In the genomic region with DNA sequence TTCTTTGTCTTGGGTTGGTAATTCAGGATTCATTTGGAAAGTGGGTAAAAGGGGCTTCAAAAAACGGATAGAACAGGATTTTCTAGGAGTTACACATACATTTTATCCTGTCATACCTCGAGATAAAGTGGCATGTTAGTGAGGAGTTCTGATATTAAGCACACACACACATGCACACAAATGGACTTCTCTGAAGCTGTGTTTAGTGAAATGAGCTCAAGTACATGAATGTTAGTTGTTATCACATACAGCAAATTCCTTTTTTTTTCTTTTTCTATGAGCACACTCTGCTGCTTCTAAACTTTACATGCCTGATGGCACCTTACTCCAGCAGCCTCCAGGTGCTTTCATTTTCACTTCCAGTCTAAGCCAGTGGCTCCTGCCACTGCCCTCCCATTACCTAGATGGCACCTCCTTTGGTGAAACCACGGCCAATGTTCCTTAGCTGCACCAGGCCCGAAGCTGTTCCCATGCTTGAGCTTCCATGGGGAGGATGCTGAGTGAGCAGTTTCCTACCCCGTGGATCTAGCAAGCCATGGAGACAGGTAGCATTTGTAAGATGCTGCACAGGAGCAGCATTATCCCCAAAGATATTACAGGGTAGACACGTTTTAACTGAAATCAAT, we compare ENCODE assay signal across 14 cellular contexts. TPM values are rescaled to one million over a fixed set of nuclear protein-coding genes. Genes with fewer than 3 reads are reported as not detected.
A peak's percentile ranks its signal among the peaks of the same experiment; 100 is the strongest.
DNase-seq lines count a peak whose midpoint lies in the region; TF ChIP-seq lines count a peak whose summit lies in the region.
"Had no signal": no experiment of that assay in that cellular context is flagged by ENCODE, and none has a peak within 500 bp of the region (broad histone marks: within the 10 kb centered on the region; RNA-seq: fewer than 3 reads in every experiment).

No MANE protein-coding gene starts in this region.

- peak overlapping the region in 6 of 11 experiments; percentile 7 to 73 (median 30); a peak in 10 of 22 replicates for H3K27ac ChIP-seq in BLaER1 treated with 17β-estradiol and CSF1 and Interleukin-3, amounts not matched to agents 10 nM and 100 nM
- H3K27ac ChIP-seq: esophagus squamous epithelium, vagina had no signal

- no peaks in the 10 kb centered on the region for H3K9me3 ChIP-seq in BLaER1 treated with 17β-estradiol and CSF1 and Interleukin-3, amounts not matched to agents 10 nM and 100 nM (replicated peaks in 1 of 11)
- H3K9me3 ChIP-seq: BE2C, esophagus squamous epithelium, vagina had no signal

- H3K36me3 Mint-ChIP-seq in activated T-helper 1 cell treated with anti-CD3 and anti-CD28 coated beads, Interleukin-12 subunit alpha, Interleukin-12 subunit beta, Interleukin-2, Interleukin-4 antibody, amounts not matched to agents 30 ng/mL and 10 ng/mL and 1 ng/mL, durations not matched to agents 14 hours and 24 hours and 36 hours (ENCODE audit: low read depth) = peaks cover 53% of the 10 kb centered on the region
- peaks cover 43% of the 10 kb centered on the region for H3K36me3 Mint-ChIP-seq in mesothelial cell of epicardium

- TF ChIP-seq CTCF in mesothelial cell of epicardium (IDR thresholded peaks at IDR 0.05; ENCODE audit: unreplicated experiment) = no peak

- H3K9me3 Mint-ChIP-seq in activated T-helper 1 cell treated with anti-CD3 and anti-CD28 coated beads, Interleukin-12 subunit alpha, Interleukin-12 subunit beta, Interleukin-2, Interleukin-4 antibody, amounts not matched to agents 30 ng/mL and 10 ng/mL and 1 ng/mL, durations not matched to agents 14 hours and 24 hours and 36 hours = no peaks in the 10 kb centered on the region
- no peaks in the 10 kb centered on the region for H3K9me3 Mint-ChIP-seq in mesothelial cell of epicardium

- no peak overlapping the region for H3K4me3 Mint-ChIP-seq in activated T-helper 1 cell treated with anti-CD3 and anti-CD28 coated beads, Interleukin-12 subunit alpha, Interleukin-12 subunit beta, Interleukin-2, Interleukin-4 antibody, amounts not matched to agents 30 ng/mL and 10 ng/mL and 1 ng/mL, durations not matched to agents 14 hours and 24 hours and 36 hours
- no peak overlapping the region for H3K4me3 Mint-ChIP-seq in mesothelial cell of epicardium

- intact Hi-C loops in activated T-helper 1 cell treated with anti-CD3 and anti-CD28 coated beads, Interleukin-12 subunit alpha, Interleukin-12 subunit beta, Interleukin-2, Interleukin-4 antibody, amounts not matched to agents 30 ng/mL and 10 ng/mL and 1 ng/mL, durations not matched to agents 14 hours and 24 hours and 36 hours (cut with micrococcal nuclease) = no loop called here

- no peaks in the 10 kb centered on the region; a peak in 1 of 22 replicates for H4K20me1 ChIP-seq in BLaER1 treated with 17β-estradiol and CSF1 and Interleukin-3, amounts not matched to agents 10 nM and 100 nM

- CTCF ChIA-PET in HEK293T (lab: Yijun Ruan, JAX) = no interaction called here

- DNase-seq in activated T-helper 1 cell treated with anti-CD3 and anti-CD28 coated beads, Interleukin-12 subunit alpha, Interleukin-12 subunit beta, Interleukin-2, Interleukin-4 antibody, amounts not matched to agents 30 ng/mL and 10 ng/mL and 1 ng/mL, durations not matched to agents 14 hours and 24 hours and 36 hours (ENCODE audit: low spot score) = no peak
- no peak for DNase-seq in mesothelial cell of epicardium (ENCODE audit: low spot score in 2 of 2, unreplicated experiment in 2 of 2)
- DNase-seq in NCI-H446 treated with DMSO at 0.1 percent for 48 hours (lab: John Stamatoyannopoulos, UW) = no peak
- DNase-seq in kidney glomerular epithelial cell (lab: John Stamatoyannopoulos, UW) = no peak
- DNase-seq in HEK293T (ENCODE audit: extremely low spot score) = no peak
- DNase-seq in H7 = no peak
- DNase-seq: BE2C, esophagus squamous epithelium, GF-D8, NCI-H2171 had no signal

- H3K27me3 Mint-ChIP-seq in activated T-helper 1 cell treated with anti-CD3 and anti-CD28 coated beads, Interleukin-12 subunit alpha, Interleukin-12 subunit beta, Interleukin-2, Interleukin-4 antibody, amounts not matched to agents 30 ng/mL and 10 ng/mL and 1 ng/mL, durations not matched to agents 14 hours and 24 hours and 36 hours (ENCODE audit: insufficient read depth) = no peaks in the 10 kb centered on the region
- no peaks in the 10 kb centered on the region for H3K27me3 Mint-ChIP-seq in mesothelial cell of epicardium (ENCODE audit: low read depth)

- peaks cover 35% of the 10 kb centered on the region for H3K4me1 Mint-ChIP-seq in activated T-helper 1 cell treated with anti-CD3 and anti-CD28 coated beads, Interleukin-12 subunit alpha, Interleukin-12 subunit beta, Interleukin-2, Interleukin-4 antibody, amounts not matched to agents 30 ng/mL and 10 ng/mL and 1 ng/mL, durations not matched to agents 14 hours and 24 hours and 36 hours (ENCODE audit: low read depth)
- H3K4me1 Mint-ChIP-seq in mesothelial cell of epicardium = peaks cover 15% of the 10 kb centered on the region

- TF ChIP-seq POLR2A in GM19193 (IDR thresholded peaks at IDR 0.05; ENCODE audit: extremely low read depth, insufficient read depth, insufficient read length) = peak; percentile 73

- H3K4me3 ChIP-seq in BLaER1 treated with 17β-estradiol and CSF1 and Interleukin-3, amounts not matched to agents 10 nM and 100 nM = no peak overlapping the region
- H3K4me3 ChIP-seq in H7 (ENCODE audit: insufficient read depth, low read depth, low read length) = no peak overlapping the region
- H3K4me3 ChIP-seq: esophagus squamous epithelium, smooth muscle cell, vagina had no signal

- peak overlapping the region; percentile 81 for H3K27ac Mint-ChIP-seq in activated T-helper 1 cell treated with anti-CD3 and anti-CD28 coated beads, Interleukin-12 subunit alpha, Interleukin-12 subunit beta, Interleukin-2, Interleukin-4 antibody, amounts not matched to agents 30 ng/mL and 10 ng/mL and 1 ng/mL, durations not matched to agents 14 hours and 24 hours and 36 hours
- peak overlapping the region; percentile 58 for H3K27ac Mint-ChIP-seq in mesothelial cell of epicardium

- peaks cover 23 to 84% (median 73%) of the 10 kb centered on the region in 10 experiments for H3K4me1 ChIP-seq in BLaER1 treated with 17β-estradiol and CSF1 and Interleukin-3, amounts not matched to agents 10 nM and 100 nM
- H3K4me1 ChIP-seq: BE2C, esophagus squamous epithelium, vagina had no signal

- peak overlapping the region in 8 of 11 experiments; percentile 5 to 63 (median 44); a peak in 15 of 22 replicates for H3K4me2 ChIP-seq in BLaER1 treated with 17β-estradiol and CSF1 and Interleukin-3, amounts not matched to agents 10 nM and 100 nM
- H3K4me2 ChIP-seq: smooth muscle cell had no signal

- H3K9ac ChIP-seq in BLaER1 treated with 17β-estradiol and CSF1 and Interleukin-3, amounts not matched to agents 10 nM and 100 nM = peak overlapping the region in 1 of 11 experiments; percentile 6; a peak in 1 of 22 replicates

- peaks cover 29 to 93% (median 58%) of the 10 kb centered on the region in 11 experiments; a peak in 21 of 22 replicates for H3K36me3 ChIP-seq in BLaER1 treated with 17β-estradiol and CSF1 and Interleukin-3, amounts not matched to agents 10 nM and 100 nM
- no peaks in the 10 kb centered on the region; the same call in 1 of the 2 replicates for H3K36me3 ChIP-seq in H7 (replicated peaks; ENCODE audit: control insufficient read depth, insufficient read depth, low read length)

- POLR2A ChIA-PET in HEK293T (lab: Yijun Ruan, JAX) = no interaction called here

- no peaks in the 10 kb centered on the region for H3K27me3 ChIP-seq in BLaER1 treated with 17β-estradiol and CSF1 and Interleukin-3, amounts not matched to agents 10 nM and 100 nM
- H3K27me3 ChIP-seq in H7 (ENCODE audit: control insufficient read depth, insufficient read depth, low read length) = no peaks in the 10 kb centered on the region
- H3K27me3 ChIP-seq: BE2C, esophagus squamous epithelium, vagina had no signal

TF ChIP-seq in HEK293T, 16 proteins besides CTCF, POLR2A, EP300 and RAD21:
- TF ChIP-seq, protein P1, sequence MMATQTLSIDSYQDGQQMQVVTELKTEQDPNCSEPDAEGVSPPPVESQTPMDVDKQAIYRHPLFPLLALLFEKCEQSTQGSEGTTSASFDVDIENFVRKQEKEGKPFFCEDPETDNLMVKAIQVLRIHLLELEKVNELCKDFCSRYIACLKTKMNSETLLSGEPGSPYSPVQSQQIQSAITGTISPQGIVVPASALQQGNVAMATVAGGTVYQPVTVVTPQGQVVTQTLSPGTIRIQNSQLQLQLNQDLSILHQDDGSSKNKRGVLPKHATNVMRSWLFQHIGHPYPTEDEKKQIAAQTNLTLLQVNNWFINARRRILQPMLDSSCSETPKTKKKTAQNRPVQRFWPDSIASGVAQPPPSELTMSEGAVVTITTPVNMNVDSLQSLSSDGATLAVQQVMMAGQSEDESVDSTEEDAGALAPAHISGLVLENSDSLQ (IDR thresholded peaks at IDR 0.05) = no peak
- TF ChIP-seq BHLHE40 (IDR thresholded peaks at IDR 0.05; ENCODE audit: borderline replicate concordance) (no peak), ARNT (IDR thresholded peaks at IDR 0.05) (no peak), L3MBTL2 (conservative IDR thresholded peaks at IDR 0.05) (no peak), FOXM1 (IDR thresholded peaks at IDR 0.05; ENCODE audit: borderline replicate concordance) (no peak), TARDBP (IDR thresholded peaks at IDR 0.05) (no peak), LEF1 (IDR thresholded peaks at IDR 0.05; ENCODE audit: borderline replicate concordance) (no peak), ELF4 (IDR thresholded peaks at IDR 0.05) (no peak), HDGF (IDR thresholded peaks at IDR 0.05; ENCODE audit: borderline replicate concordance) (no peak), NFRKB (IDR thresholded peaks at IDR 0.05) (no peak)

RNA-seq across cellular contexts. Expression of a gene that starts 49.7 kb away (rescaled TPM):
- 129 and 136 TPM in 2 replicates for total RNA-seq in activated T-helper 1 cell treated with anti-CD3 and anti-CD28 coated beads, Interleukin-12 subunit alpha, Interleukin-12 subunit beta, Interleukin-2, Interleukin-4 antibody, amounts not matched to agents 30 ng/mL and 10 ng/mL and 1 ng/mL, durations not matched to agents 14 hours and 24 hours and 36 hours
- total RNA-seq in mesothelial cell of epicardium = 100 to 106 TPM (median 100 TPM) in 3 replicates
- 25.7 and 34.1 TPM in 2 replicates for total RNA-seq in H7 (2014; rRNA removed; shearing (Covaris generic))
